1 cellular context compared by ENCODE assay signal in the genomic region with DNA sequence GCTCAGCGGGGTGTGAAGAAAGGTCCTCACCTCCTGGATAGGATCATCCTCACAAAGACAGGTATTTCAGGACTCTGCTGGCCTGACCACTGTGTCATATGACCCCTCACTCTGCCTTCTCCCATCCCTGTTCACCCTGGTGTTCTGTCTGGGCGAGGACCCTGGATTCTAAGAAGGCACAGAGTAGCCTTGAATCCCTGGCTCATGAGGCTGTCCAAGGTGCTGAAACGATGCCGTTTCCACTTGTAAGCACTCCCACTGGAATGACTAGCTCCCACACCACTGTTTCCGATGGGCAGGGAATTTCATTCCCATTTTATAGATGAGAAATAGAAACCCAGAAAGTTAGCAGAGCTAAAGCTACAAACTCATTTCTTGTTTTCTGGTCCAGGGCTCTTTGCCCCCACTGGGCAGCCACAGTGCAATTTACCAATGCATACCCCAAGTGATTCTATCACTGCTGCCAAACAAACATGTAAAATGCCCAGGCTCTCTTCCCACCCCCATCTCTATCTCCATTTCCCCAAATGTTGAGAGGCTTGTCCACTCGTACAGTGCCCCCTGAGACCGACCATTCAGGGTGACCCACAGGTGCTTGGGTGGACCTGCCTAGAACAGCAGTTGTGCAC.
A peak's percentile ranks its signal among the peaks of the same experiment; 100 is the strongest.
TF ChIP-seq lines count a peak whose summit lies in the region.

No MANE protein-coding gene starts in this region.

TF ChIP-seq in HepG2, 621 proteins besides CTCF, POLR2A, EP300 and RAD21 (continued from another document and continues in another):
- TF ChIP-seq, protein P1, sequence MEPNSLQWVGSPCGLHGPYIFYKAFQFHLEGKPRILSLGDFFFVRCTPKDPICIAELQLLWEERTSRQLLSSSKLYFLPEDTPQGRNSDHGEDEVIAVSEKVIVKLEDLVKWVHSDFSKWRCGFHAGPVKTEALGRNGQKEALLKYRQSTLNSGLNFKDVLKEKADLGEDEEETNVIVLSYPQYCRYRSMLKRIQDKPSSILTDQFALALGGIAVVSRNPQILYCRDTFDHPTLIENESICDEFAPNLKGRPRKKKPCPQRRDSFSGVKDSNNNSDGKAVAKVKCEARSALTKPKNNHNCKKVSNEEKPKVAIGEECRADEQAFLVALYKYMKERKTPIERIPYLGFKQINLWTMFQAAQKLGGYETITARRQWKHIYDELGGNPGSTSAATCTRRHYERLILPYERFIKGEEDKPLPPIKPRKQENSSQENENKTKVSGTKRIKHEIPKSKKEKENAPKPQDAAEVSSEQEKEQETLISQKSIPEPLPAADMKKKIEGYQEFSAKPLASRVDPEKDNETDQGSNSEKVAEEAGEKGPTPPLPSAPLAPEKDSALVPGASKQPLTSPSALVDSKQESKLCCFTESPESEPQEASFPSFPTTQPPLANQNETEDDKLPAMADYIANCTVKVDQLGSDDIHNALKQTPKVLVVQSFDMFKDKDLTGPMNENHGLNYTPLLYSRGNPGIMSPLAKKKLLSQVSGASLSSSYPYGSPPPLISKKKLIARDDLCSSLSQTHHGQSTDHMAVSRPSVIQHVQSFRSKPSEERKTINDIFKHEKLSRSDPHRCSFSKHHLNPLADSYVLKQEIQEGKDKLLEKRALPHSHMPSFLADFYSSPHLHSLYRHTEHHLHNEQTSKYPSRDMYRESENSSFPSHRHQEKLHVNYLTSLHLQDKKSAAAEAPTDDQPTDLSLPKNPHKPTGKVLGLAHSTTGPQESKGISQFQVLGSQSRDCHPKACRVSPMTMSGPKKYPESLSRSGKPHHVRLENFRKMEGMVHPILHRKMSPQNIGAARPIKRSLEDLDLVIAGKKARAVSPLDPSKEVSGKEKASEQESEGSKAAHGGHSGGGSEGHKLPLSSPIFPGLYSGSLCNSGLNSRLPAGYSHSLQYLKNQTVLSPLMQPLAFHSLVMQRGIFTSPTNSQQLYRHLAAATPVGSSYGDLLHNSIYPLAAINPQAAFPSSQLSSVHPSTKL (CRISPR knock-in tag; IDR thresholded peaks at IDR 0.05), result peak; percentile 32; the same call in 1 of the 2 replicates
- peak; percentile 87 for TF ChIP-seq BORCS8-MEF2B (CRISPR knock-in tag; IDR thresholded peaks at IDR 0.05)
- 0 out of 2 replicates have a peak, but pooled peaks have one; percentile 56 for TF ChIP-seq KLF12 (CRISPR knock-in tag; IDR thresholded peaks at IDR 0.05; ENCODE audit: borderline replicate concordance)
- peak in 1 of 2 experiments; percentile 69; a peak in 2 of 4 replicates for TF ChIP-seq KLF16 (CRISPR knock-in tag; IDR thresholded peaks at IDR 0.05)
- TF ChIP-seq ZNF724P (CRISPR knock-in tag; IDR thresholded peaks at IDR 0.05; ENCODE audit: borderline replicate concordance), result no peak
- TF ChIP-seq SMYD3 (CRISPR knock-in tag; IDR thresholded peaks at IDR 0.05), result 0 out of 2 replicates have a peak, but pooled peaks have one; percentile 21
- peak; percentile 34; the same call in 1 of the 2 replicates for TF ChIP-seq THAP11 (CRISPR knock-in tag; IDR thresholded peaks at IDR 0.05)
- 0 out of 2 replicates have a peak, but pooled peaks have one; percentile 35 for TF ChIP-seq ZNF644 (CRISPR knock-in tag; IDR thresholded peaks at IDR 0.05; ENCODE audit: low read depth)
- no peak for TF ChIP-seq MATR3 (CRISPR knock-in tag; IDR thresholded peaks at IDR 0.05)
- no peak for TF ChIP-seq SNAPC2 (CRISPR knock-in tag; IDR thresholded peaks at IDR 0.05)
- peak; percentile 55; the same call in 1 of the 2 replicates for TF ChIP-seq ZNF331 (CRISPR knock-in tag; IDR thresholded peaks at IDR 0.05)
- TF ChIP-seq KDM2A (CRISPR knock-in tag; IDR thresholded peaks at IDR 0.05; ENCODE audit: borderline replicate concordance, low read depth), result 0 out of 2 replicates have a peak, but pooled peaks have one; percentile 32
- TF ChIP-seq, protein P2, sequence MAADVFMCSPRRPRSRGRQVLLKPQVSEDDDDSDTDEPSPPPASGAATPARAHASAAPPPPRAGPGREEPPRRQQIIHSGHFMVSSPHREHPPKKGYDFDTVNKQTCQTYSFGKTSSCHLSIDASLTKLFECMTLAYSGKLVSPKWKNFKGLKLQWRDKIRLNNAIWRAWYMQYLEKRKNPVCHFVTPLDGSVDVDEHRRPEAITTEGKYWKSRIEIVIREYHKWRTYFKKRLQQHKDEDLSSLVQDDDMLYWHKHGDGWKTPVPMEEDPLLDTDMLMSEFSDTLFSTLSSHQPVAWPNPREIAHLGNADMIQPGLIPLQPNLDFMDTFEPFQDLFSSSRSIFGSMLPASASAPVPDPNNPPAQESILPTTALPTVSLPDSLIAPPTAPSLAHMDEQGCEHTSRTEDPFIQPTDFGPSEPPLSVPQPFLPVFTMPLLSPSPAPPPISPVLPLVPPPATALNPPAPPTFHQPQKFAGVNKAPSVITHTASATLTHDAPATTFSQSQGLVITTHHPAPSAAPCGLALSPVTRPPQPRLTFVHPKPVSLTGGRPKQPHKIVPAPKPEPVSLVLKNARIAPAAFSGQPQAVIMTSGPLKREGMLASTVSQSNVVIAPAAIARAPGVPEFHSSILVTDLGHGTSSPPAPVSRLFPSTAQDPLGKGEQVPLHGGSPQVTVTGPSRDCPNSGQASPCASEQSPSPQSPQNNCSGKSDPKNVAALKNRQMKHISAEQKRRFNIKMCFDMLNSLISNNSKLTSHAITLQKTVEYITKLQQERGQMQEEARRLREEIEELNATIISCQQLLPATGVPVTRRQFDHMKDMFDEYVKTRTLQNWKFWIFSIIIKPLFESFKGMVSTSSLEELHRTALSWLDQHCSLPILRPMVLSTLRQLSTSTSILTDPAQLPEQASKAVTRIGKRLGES (CRISPR knock-in tag; IDR thresholded peaks at IDR 0.05; ENCODE audit: borderline replicate concordance), result 0 out of 2 replicates have a peak, but pooled peaks have one; percentile 58
- TF ChIP-seq, protein P3, sequence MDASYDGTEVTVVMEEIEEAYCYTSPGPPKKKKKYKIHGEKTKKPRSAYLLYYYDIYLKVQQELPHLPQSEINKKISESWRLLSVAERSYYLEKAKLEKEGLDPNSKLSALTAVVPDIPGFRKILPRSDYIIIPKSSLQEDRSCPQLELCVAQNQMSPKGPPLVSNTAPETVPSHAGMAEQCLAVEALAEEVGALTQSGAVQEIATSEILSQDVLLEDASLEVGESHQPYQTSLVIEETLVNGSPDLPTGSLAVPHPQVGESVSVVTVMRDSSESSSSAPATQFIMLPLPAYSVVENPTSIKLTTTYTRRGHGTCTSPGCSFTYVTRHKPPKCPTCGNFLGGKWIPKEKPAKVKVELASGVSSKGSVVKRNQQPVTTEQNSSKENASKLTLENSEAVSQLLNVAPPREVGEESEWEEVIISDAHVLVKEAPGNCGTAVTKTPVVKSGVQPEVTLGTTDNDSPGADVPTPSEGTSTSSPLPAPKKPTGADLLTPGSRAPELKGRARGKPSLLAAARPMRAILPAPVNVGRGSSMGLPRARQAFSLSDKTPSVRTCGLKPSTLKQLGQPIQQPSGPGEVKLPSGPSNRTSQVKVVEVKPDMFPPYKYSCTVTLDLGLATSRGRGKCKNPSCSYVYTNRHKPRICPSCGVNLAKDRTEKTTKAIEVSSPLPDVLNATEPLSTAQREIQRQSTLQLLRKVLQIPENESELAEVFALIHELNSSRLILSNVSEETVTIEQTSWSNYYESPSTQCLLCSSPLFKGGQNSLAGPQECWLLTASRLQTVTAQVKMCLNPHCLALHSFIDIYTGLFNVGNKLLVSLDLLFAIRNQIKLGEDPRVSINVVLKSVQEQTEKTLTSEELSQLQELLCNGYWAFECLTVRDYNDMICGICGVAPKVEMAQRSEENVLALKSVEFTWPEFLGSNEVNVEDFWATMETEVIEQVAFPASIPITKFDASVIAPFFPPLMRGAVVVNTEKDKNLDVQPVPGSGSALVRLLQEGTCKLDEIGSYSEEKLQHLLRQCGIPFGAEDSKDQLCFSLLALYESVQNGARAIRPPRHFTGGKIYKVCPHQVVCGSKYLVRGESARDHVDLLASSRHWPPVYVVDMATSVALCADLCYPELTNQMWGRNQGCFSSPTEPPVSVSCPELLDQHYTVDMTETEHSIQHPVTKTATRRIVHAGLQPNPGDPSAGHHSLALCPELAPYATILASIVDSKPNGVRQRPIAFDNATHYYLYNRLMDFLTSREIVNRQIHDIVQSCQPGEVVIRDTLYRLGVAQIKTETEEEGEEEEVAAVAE (CRISPR knock-in tag; IDR thresholded peaks at IDR 0.05; ENCODE audit: borderline replicate concordance), result peak; percentile 73
- 0 out of 2 replicates have a peak, but pooled peaks have one; percentile 42 for TF ChIP-seq ZBTB43 (CRISPR knock-in tag; conservative IDR thresholded peaks at IDR 0.05)
- TF ChIP-seq MTF1 (CRISPR knock-in tag; IDR thresholded peaks at IDR 0.05), result peak; percentile 20; the same call in 1 of the 2 replicates
- peak; percentile 67; the same call in 1 of the 2 replicates for TF ChIP-seq TGIF2 (CRISPR knock-in tag; IDR thresholded peaks at IDR 0.05)
- TF ChIP-seq ERF (CRISPR knock-in tag; IDR thresholded peaks at IDR 0.05), result 0 out of 2 replicates have a peak, but pooled peaks have one; percentile 43
- TF ChIP-seq ZNF792 (CRISPR knock-in tag; IDR thresholded peaks at IDR 0.05), result peak; percentile 48; the same call in 1 of the 2 replicates
- TF ChIP-seq MIER2 (CRISPR knock-in tag; IDR thresholded peaks at IDR 0.05), result peak; percentile 99
- peak; percentile 55; the same call in 1 of the 2 replicates for TF ChIP-seq TFE3 (CRISPR knock-in tag; IDR thresholded peaks at IDR 0.05)
- TF ChIP-seq SOX13 (IDR thresholded peaks at IDR 0.05), result no peak
- 0 out of 4 replicates have a peak, but pooled peaks of 1 of the 2 experiments have one; percentile 34 for TF ChIP-seq SOX13 (CRISPR knock-in tag; conservative IDR thresholded peaks at IDR 0.05 in 1 of 2, IDR thresholded peaks at IDR 0.05 in 1 of 2)
- TF ChIP-seq, protein P4, sequence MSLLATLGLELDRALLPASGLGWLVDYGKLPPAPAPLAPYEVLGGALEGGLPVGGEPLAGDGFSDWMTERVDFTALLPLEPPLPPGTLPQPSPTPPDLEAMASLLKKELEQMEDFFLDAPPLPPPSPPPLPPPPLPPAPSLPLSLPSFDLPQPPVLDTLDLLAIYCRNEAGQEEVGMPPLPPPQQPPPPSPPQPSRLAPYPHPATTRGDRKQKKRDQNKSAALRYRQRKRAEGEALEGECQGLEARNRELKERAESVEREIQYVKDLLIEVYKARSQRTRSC (CRISPR knock-in tag; IDR thresholded peaks at IDR 0.05; ENCODE audit: low read depth), result no peak
- TF ChIP-seq, protein P5, sequence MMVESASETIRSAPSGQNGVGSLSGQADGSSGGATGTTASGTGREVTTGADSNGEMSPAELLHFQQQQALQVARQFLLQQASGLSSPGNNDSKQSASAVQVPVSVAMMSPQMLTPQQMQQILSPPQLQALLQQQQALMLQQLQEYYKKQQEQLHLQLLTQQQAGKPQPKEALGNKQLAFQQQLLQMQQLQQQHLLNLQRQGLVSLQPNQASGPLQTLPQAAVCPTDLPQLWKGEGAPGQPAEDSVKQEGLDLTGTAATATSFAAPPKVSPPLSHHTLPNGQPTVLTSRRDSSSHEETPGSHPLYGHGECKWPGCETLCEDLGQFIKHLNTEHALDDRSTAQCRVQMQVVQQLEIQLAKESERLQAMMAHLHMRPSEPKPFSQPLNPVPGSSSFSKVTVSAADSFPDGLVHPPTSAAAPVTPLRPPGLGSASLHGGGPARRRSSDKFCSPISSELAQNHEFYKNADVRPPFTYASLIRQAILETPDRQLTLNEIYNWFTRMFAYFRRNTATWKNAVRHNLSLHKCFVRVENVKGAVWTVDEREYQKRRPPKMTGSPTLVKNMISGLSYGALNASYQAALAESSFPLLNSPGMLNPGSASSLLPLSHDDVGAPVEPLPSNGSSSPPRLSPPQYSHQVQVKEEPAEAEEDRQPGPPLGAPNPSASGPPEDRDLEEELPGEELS (CRISPR knock-in tag; IDR thresholded peaks at IDR 0.05), result 0 out of 2 replicates have a peak, but pooled peaks have one; percentile 18
- TF ChIP-seq ZNF557 (CRISPR knock-in tag; IDR thresholded peaks at IDR 0.05), result 0 out of 2 replicates have a peak, but pooled peaks have one; percentile 30
- TF ChIP-seq SMAD3 (CRISPR knock-in tag; IDR thresholded peaks at IDR 0.05), result 0 out of 2 replicates have a peak, but pooled peaks have one; percentile 48
- peak; percentile 39; the same call in 1 of the 2 replicates for TF ChIP-seq ZFP37 (CRISPR knock-in tag; IDR thresholded peaks at IDR 0.05; ENCODE audit: borderline replicate concordance)
- TF ChIP-seq FOSL2 (CRISPR knock-in tag; IDR thresholded peaks at IDR 0.05), result peak; percentile 41
- TF ChIP-seq ZMYM4 (CRISPR knock-in tag; IDR thresholded peaks at IDR 0.05), result no peak
- no peak for TF ChIP-seq ZNF710 (CRISPR knock-in tag; IDR thresholded peaks at IDR 0.05; ENCODE audit: borderline replicate concordance)
- TF ChIP-seq RARA (CRISPR knock-in tag; IDR thresholded peaks at IDR 0.05), result peak; percentile 43
- no peak for TF ChIP-seq MIXL1 (CRISPR knock-in tag; IDR thresholded peaks at IDR 0.05)
